ENCODE assay signal across 27 cellular contexts in the genomic region with DNA sequence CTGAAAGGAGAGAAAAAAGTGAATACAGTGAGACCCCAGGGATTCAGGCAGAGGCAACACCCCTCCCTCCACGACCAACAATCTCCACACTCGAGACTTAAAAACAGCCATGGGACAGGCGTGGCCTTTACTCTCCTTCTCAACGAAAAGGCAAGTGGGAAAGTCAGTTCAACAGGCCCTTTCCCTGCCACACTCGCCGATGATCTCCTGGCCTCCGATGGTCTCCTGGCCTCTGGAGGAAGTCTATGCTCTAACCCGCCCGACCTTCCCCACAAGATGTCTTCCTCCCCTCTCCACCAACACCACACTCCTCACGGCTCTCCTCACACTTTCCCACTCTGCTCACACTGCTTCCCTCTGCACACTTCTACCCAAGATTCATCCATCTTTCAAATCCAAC. TPM values are rescaled to one million over a fixed set of nuclear protein-coding genes. Genes with fewer than 3 reads are reported as not detected.
DNase-seq lines count a peak whose midpoint lies in the region; ATAC-seq and TF ChIP-seq lines count a peak whose summit lies in the region.
"Had no signal": no experiment of that assay in that cellular context is flagged by ENCODE, and none has a peak within 500 bp of the region (broad histone marks: within the 10 kb centered on the region; RNA-seq: fewer than 3 reads in every experiment).

No MANE protein-coding gene starts in this region.

- H3K4me3 Mint-ChIP-seq in brain = no peak overlapping the region
- H3K4me3 Mint-ChIP-seq: stimulated activated naive CD8-positive, alpha-beta T cell treated with anti-CD3 and anti-CD28 coated beads, Interleukin-15, amount 100 ng/mL, for 72 hours; T-helper 1 cell treated with Interleukin-12 subunit alpha and Interleukin-12 subunit beta and Interleukin-4 antibody, amounts not matched to agents 30 μg/mL and 1 μg/mL, for 36 hours had no signal

- H2BK12ac ChIP-seq in neuronal stem cell (ENCODE audit: low read length) = no peak overlapping the region

- H3K4me1 Mint-ChIP-seq in brain = peaks cover 25% of the 10 kb centered on the region

- no peaks in the 10 kb centered on the region for H3K4me1 ChIP-seq in neuronal stem cell (ENCODE audit: control insufficient read depth in 2 of 2, insufficient read depth in 1 of 2, low read depth in 1 of 2, low read length in 2 of 2)
- no peaks in the 10 kb centered on the region for H3K4me1 ChIP-seq in stomach
- H3K4me1 ChIP-seq: gastroesophageal sphincter, parathyroid adenoma, right atrium auricular region, thyroid gland had no signal

- peak overlapping the region; percentile 58 for H4K8ac ChIP-seq in neuronal stem cell (ENCODE audit: low read depth, low read length)

- 100% methylated on average over 1 of the region's 10 CpGs; no CpG with 5 or more reads in 1 of the 2 donors for WGBS in neuronal stem cell (ENCODE audit: extremely low coverage in 2 of 2, insufficient read length in 2 of 2, insufficient replicate concordance in 1 of 2), 2 donors
- 79 to 84% (median 82%) methylated on average over 10 of the region's 10 CpGs for WGBS in stomach, 5 donors

- intact Hi-C loops in left ventricle myocardium superior (cut with micrococcal nuclease) = no loop called here
- intact Hi-C loops in cardiac septum (cut with DNase I) = no loop called here
- intact Hi-C loops in stomach (cut with DNase I; ENCODE audit: low total_unique reads) = no loop called here

- H3K36me3 Mint-ChIP-seq in brain = peaks cover 53% of the 10 kb centered on the region

- TF ChIP-seq EP300 in stomach (IDR thresholded peaks at IDR 0.05) = no peak

- H3K27me3 ChIP-seq in neuronal stem cell (ENCODE audit: control insufficient read depth in 3 of 3, insufficient read depth in 3 of 3, low read depth in 1 of 3, low read length in 3 of 3) (no peaks in the 10 kb centered on the region), stomach (no peaks in the 10 kb centered on the region)
- H3K27me3 ChIP-seq: BLaER1, brain microvascular endothelial cell, gastroesophageal sphincter, right atrium auricular region, thyroid gland had no signal

- no peaks in the 10 kb centered on the region for H3K79me1 ChIP-seq in neuronal stem cell (ENCODE audit: low read depth, low read length)

- H4K91ac ChIP-seq in neuronal stem cell (ENCODE audit: low read depth, low read length, poor library complexity) = no peak overlapping the region

- TF ChIP-seq POLR2A in stomach (IDR thresholded peaks at IDR 0.05) = no peak

- no peak overlapping the region for H2AFZ ChIP-seq in neuronal stem cell (ENCODE audit: low read length)
- H2AFZ ChIP-seq: parathyroid adenoma, PC-9 had no signal

- no peak overlapping the region for H3K4ac ChIP-seq in neuronal stem cell (ENCODE audit: low read length)

- no peak overlapping the region for H3K18ac ChIP-seq in neuronal stem cell (ENCODE audit: low read length)

- no peak overlapping the region for H2BK15ac ChIP-seq in neuronal stem cell (ENCODE audit: low read length)

- H3K9me3 Mint-ChIP-seq in brain = no peaks in the 10 kb centered on the region
- H3K9me3 Mint-ChIP-seq: stimulated activated naive CD8-positive, alpha-beta T cell treated with anti-CD3 and anti-CD28 coated beads, Interleukin-15, amount 100 ng/mL, for 72 hours; T-helper 1 cell treated with Interleukin-12 subunit alpha and Interleukin-12 subunit beta and Interleukin-4 antibody, amounts not matched to agents 30 μg/mL and 1 μg/mL, for 36 hours had no signal

- H2BK5ac ChIP-seq in neuronal stem cell (ENCODE audit: low read length) = no peak overlapping the region

- H3K4me3 ChIP-seq in neuronal stem cell (ENCODE audit: low read length in 2 of 2) = no peak overlapping the region
- H3K4me3 ChIP-seq in stomach = no peak overlapping the region
- H3K4me3 ChIP-seq: BLaER1, gastroesophageal sphincter, PC-9, right atrium auricular region, thyroid gland had no signal

- H3K27me3 Mint-ChIP-seq in brain = no peaks in the 10 kb centered on the region
- H3K27me3 Mint-ChIP-seq: stimulated activated naive CD8-positive, alpha-beta T cell treated with anti-CD3 and anti-CD28 coated beads, Interleukin-15, amount 100 ng/mL, for 72 hours had no signal

- ATAC-seq in left ventricle myocardium superior = peak; percentile 32
- ATAC-seq in GM18867 (IDR thresholded peaks at IDR 0.05; ENCODE audit: unreplicated experiment) = no peak
- no peak for ATAC-seq in GM21360 (IDR thresholded peaks at IDR 0.05; ENCODE audit: unreplicated experiment)
- ATAC-seq: gastroesophageal sphincter; HCT116; stimulated activated naive CD8-positive, alpha-beta T cell treated with anti-CD3 and anti-CD28 coated beads, Interleukin-15, amount 100 ng/mL, for 72 hours had no signal

- H3K27ac ChIP-seq in neuronal stem cell (replicated peaks; ENCODE audit: low read length) (no peak overlapping the region), stomach (no peak overlapping the region)
- H3K27ac ChIP-seq: BLaER1, brain microvascular endothelial cell, gastroesophageal sphincter, parathyroid adenoma, PC-9, right atrium auricular region, thyroid gland had no signal

- DNase-seq in left ventricle myocardium superior (no peak), cardiac septum (ENCODE audit: low spot score) (no peak), neuronal stem cell (ENCODE audit: low spot score) (no peak), stomach (no peak)
- DNase-seq: activated CD4-positive, alpha-beta T cell treated with anti-CD3 and anti-CD28 coated beads, Interleukin-2, amount 50 U/mL, for 48 hours; activated CD4-positive, CD25-positive, alpha-beta regulatory T cell treated with anti-CD3 and anti-CD28 coated beads, Interleukin-2, amount 50 U/mL, for 72 hours; amniotic stem cell; brain microvascular endothelial cell; DMS153; hippocampal formation; left cardiac atrium; NCI-H1436 treated with DMSO at 0.1 percent for 48 hours; NCI-H2081 treated with DMSO at 0.1 percent for 48 hours; PC-9; SK-N-SH; stimulated activated CD8-positive, alpha-beta memory T cell treated with anti-CD3 and anti-CD28 coated beads, Interleukin-4, amount 100 ng/mL, for 48 hours; stimulated activated naive CD8-positive, alpha-beta T cell treated with anti-CD3 and anti-CD28 coated beads, Interleukin-15, amount 100 ng/mL, for 72 hours; thyroid gland had no signal

- no peak overlapping the region for H3K14ac ChIP-seq in neuronal stem cell (ENCODE audit: low read length)

- H2BK120ac ChIP-seq in neuronal stem cell (ENCODE audit: low read depth, low read length) = no peak overlapping the region

- no peak overlapping the region for H3K4me2 ChIP-seq in neuronal stem cell (ENCODE audit: insufficient read depth, low read length, poor library complexity, severe bottlenecking)
- H3K4me2 ChIP-seq: BLaER1, PC-9, SK-N-SH had no signal

- H2AK5ac ChIP-seq in neuronal stem cell (ENCODE audit: low read depth, low read length) = no peak overlapping the region

- H3K9me3 ChIP-seq in neuronal stem cell (replicated peaks in 1 of 2; ENCODE audit: control insufficient read depth in 2 of 2, insufficient read depth in 1 of 2, low read depth in 1 of 2, low read length in 2 of 2) (peaks cover 0 to 5% of the 10 kb centered on the region in 2 donors), stomach (no peaks in the 10 kb centered on the region)
- H3K9me3 ChIP-seq: BLaER1, gastroesophageal sphincter, right atrium auricular region, SK-N-SH, thyroid gland had no signal

- H3K27ac Mint-ChIP-seq in brain = peak overlapping the region in 3 of 5 experiments; percentile 7 to 43 (median 12)
- H3K27ac Mint-ChIP-seq: stimulated activated naive CD8-positive, alpha-beta T cell treated with anti-CD3 and anti-CD28 coated beads, Interleukin-15, amount 100 ng/mL, for 72 hours; T-helper 1 cell treated with Interleukin-12 subunit alpha and Interleukin-12 subunit beta and Interleukin-4 antibody, amounts not matched to agents 30 μg/mL and 1 μg/mL, for 36 hours had no signal

- peaks cover 24 to 92% of the 10 kb centered on the region in 2 donors for H3K36me3 ChIP-seq in neuronal stem cell (replicated peaks in 1 of 2; ENCODE audit: control insufficient read depth in 2 of 2, insufficient read depth in 2 of 2, low read length in 2 of 2)
- H3K36me3 ChIP-seq in stomach = peaks cover 10 to 84% (median 71%) of the 10 kb centered on the region in 4 donors

- TF ChIP-seq CTCF in brain (conservative IDR thresholded peaks at IDR 0.05) = no peak
- TF ChIP-seq CTCF in stomach (IDR thresholded peaks at IDR 0.05) = no peak

- H3K9ac ChIP-seq in neuronal stem cell (ENCODE audit: low read depth, low read length, poor library complexity) = peak overlapping the region; percentile 46
- H3K9ac ChIP-seq: BLaER1, parathyroid adenoma, SK-N-SH had no signal

- no peak overlapping the region for H3K23ac ChIP-seq in neuronal stem cell (ENCODE audit: low read depth, low read length, poor library complexity)

RNA-seq across cellular contexts. Expression of gene PSMG1, which starts 7.6 kb away (rescaled TPM):
- total RNA-seq in left ventricle myocardium superior = 19.5 TPM
- total RNA-seq in cardiac septum = 27.7 TPM
- 51.1 TPM for polyA plus RNA-seq in brain (ENCODE audit: insufficient read depth, low read depth, low replicate concordance)
- polyA plus RNA-seq in neuronal stem cell (2013, experiment 1 of 2) = 74.3 TPM
- polyA plus RNA-seq in neuronal stem cell (2013, experiment 2 of 2) = 73.2 TPM
- total RNA-seq in stomach = 10 to 100 TPM in 4 of 5 donors, not detected in 1; 11.6 to 32.5 (median 19.8) TPM
- 10 to 100 TPM; 33.0 to 53.2 (median 37.0) TPM for polyA plus RNA-seq in stomach
